ENCODE assay signal across 28 cellular contexts in the genomic region with DNA sequence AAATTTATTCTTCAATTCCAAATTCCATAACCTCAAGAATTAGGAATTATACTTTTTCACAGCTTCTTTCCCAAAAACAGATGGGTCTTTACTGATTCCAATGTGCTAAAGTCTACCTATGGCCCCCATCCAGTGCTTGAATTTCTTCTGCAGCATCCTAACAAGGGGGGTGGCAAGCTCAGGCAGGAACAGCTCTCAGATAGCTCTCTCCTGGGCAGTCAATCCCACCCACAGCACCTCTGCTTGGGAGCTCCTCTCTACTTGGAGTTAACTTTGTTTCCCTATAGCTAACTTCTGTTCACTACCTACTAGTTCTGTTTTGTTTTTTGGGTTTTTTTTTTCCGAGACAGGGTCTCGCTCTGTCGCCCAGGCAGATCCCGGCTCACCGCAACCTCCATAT.
"Had no signal": no experiment of that assay in that cellular context is flagged by ENCODE, and none has a peak within 500 bp of the region (broad histone marks: within the 10 kb centered on the region; RNA-seq: fewer than 3 reads in every experiment).

No MANE protein-coding gene starts in this region.

- H3K27ac ChIP-seq: body of pancreas, colonic mucosa had no signal

- DNase-seq: activated CD4-positive, alpha-beta memory T cell treated with anti-CD3 and anti-CD28 coated beads for 36 hours; activated CD4-positive, alpha-beta T cell treated with anti-CD3 and anti-CD28 coated beads for 36 hours; activated CD4-positive, alpha-beta T cell treated with anti-CD3 and anti-CD28 coated beads, Interleukin-2, amount 10 ng/mL, durations not matched to agents 24 days and 14 days; activated CD4-positive, CD25-positive, alpha-beta regulatory T cell; activated CD4-positive, CD25-positive, alpha-beta regulatory T cell treated with anti-CD3 and anti-CD28 coated beads, Interleukin-2, amount 50 U/mL, for 72 hours; activated CD8-positive, alpha-beta memory T cell treated with anti-CD3 and anti-CD28 coated beads, Interleukin-2, amount 10 ng/mL, durations not matched to agents 7 days and 5 days; activated CD8-positive, alpha-beta memory T cell treated with anti-CD3 and anti-CD28 coated beads, Interleukin-2, amount 50 U/mL, for 4 hours; activated CD8-positive, alpha-beta T cell treated with anti-CD3 and anti-CD28 coated beads, Interleukin-2, amount 10 ng/mL, durations not matched to agents 7 days and 5 days; activated effector memory CD4-positive, alpha-beta T cell treated with anti-CD3 and anti-CD28 coated beads, Interleukin-2, amount 50 U/mL, for 16 hours; activated naive CD4-positive, alpha-beta T cell treated with anti-CD3 and anti-CD28 coated beads for 36 hours; activated T-cell treated with anti-CD3 and anti-CD28 coated beads, Interleukin-2, amount 50 U/mL, for 1 hour; activated T-cell treated with anti-CD3 and anti-CD28 coated beads, Interleukin-2, amount 50 U/mL, for 48 hours; amniotic stem cell; aorta; body of pancreas; central memory CD4-positive, alpha-beta T cell; cerebellar nuclear complex; colonic mucosa; effector memory CD4-positive, alpha-beta T cell; endodermal cell; foreskin fibroblast; T-helper 1 cell; T-helper 17 cell had no signal

- H3K4me3 ChIP-seq: body of pancreas, colonic mucosa had no signal

- H3K9me3 ChIP-seq: body of pancreas, colonic mucosa had no signal

- H3K4me1 Mint-ChIP-seq: endodermal cell had no signal

- ATAC-seq: activated CD4-positive, alpha-beta T cell treated with anti-CD3 and anti-CD28 coated beads for 36 hours; activated CD8-positive, alpha-beta memory T cell treated with anti-CD3 and anti-CD28 coated beads, Interleukin-2, amount 10 ng/mL, durations not matched to agents 7 days and 5 days; activated CD8-positive, alpha-beta T cell treated with anti-CD3 and anti-CD28 coated beads, Interleukin-2, amount 10 ng/mL, durations not matched to agents 7 days and 5 days; body of pancreas; esophagus mucosa; T-helper 17 cell had no signal

- H3K27me3 Mint-ChIP-seq: activated CD4-positive, alpha-beta memory T cell treated with anti-CD3 and anti-CD28 coated beads for 36 hours; activated CD4-positive, alpha-beta T cell treated with anti-CD3 and anti-CD28 coated beads for 36 hours; activated CD4-positive, alpha-beta T cell treated with anti-CD3 and anti-CD28 coated beads, Interleukin-2, amount 10 ng/mL, durations not matched to agents 24 days and 14 days; activated CD8-positive, alpha-beta memory T cell treated with anti-CD3 and anti-CD28 coated beads, Interleukin-2, amount 10 ng/mL, durations not matched to agents 7 days and 5 days; activated naive CD8-positive, alpha-beta T cell; T-helper 17 cell had no signal

- H3K4me1 ChIP-seq: body of pancreas, colonic mucosa had no signal

- H3K9me3 Mint-ChIP-seq: activated CD4-positive, alpha-beta memory T cell treated with anti-CD3 and anti-CD28 coated beads for 36 hours; activated CD4-positive, alpha-beta T cell treated with anti-CD3 and anti-CD28 coated beads, Interleukin-2, amount 10 ng/mL, durations not matched to agents 24 days and 14 days; activated naive CD4-positive, alpha-beta T cell treated with anti-CD3 and anti-CD28 coated beads for 36 hours; activated T-helper 1 cell treated with anti-CD3 and anti-CD28 coated beads, Interleukin-12 subunit alpha, Interleukin-12 subunit beta, Interleukin-2, Interleukin-4 antibody, amounts not matched to agents 30 ng/mL and 10 ng/mL and 1 ng/mL, durations not matched to agents 14 hours and 24 hours and 36 hours; activated T-helper 2 cell treated with anti-CD3 and anti-CD28 coated beads, Interferon-gamma antibody, Interleukin-2, Interleukin-4, amounts not matched to agents 10 μg/mL and 5 μg/mL and 100 μg/mL, durations not matched to agents 14 hours and 24 hours and 36 hours; endodermal cell; T-helper 2 cell treated with Interferon-gamma antibody and Interleukin-4, amounts not matched to agents 5 μg/mL and 100 μg/mL, for 36 hours had no signal

- H3K27ac Mint-ChIP-seq: activated CD4-positive, alpha-beta memory T cell treated with anti-CD3 and anti-CD28 coated beads for 36 hours; activated CD4-positive, alpha-beta T cell treated with anti-CD3 and anti-CD28 coated beads for 36 hours; activated CD4-positive, alpha-beta T cell treated with anti-CD3 and anti-CD28 coated beads, Interleukin-2, amount 10 ng/mL, durations not matched to agents 24 days and 14 days; activated CD8-positive, alpha-beta memory T cell treated with anti-CD3 and anti-CD28 coated beads, Interleukin-2, amount 10 ng/mL, durations not matched to agents 7 days and 5 days; activated CD8-positive, alpha-beta T cell treated with anti-CD3 and anti-CD28 coated beads, Interleukin-2, amount 10 ng/mL, durations not matched to agents 7 days and 5 days; activated naive CD4-positive, alpha-beta T cell treated with anti-CD3 and anti-CD28 coated beads for 36 hours; activated T-helper 2 cell treated with anti-CD3 and anti-CD28 coated beads, Interferon-gamma antibody, Interleukin-2, Interleukin-4, amounts not matched to agents 10 μg/mL and 5 μg/mL and 100 μg/mL, durations not matched to agents 14 hours and 24 hours and 36 hours; endodermal cell; T-helper 17 cell; T-helper 2 cell treated with Interferon-gamma antibody and Interleukin-4, amounts not matched to agents 5 μg/mL and 100 μg/mL, for 36 hours had no signal

- H3K4me3 Mint-ChIP-seq: activated CD4-positive, alpha-beta memory T cell treated with anti-CD3 and anti-CD28 coated beads for 36 hours; activated CD4-positive, alpha-beta T cell treated with anti-CD3 and anti-CD28 coated beads for 36 hours; activated CD4-positive, alpha-beta T cell treated with anti-CD3 and anti-CD28 coated beads, Interleukin-2, amount 10 ng/mL, durations not matched to agents 24 days and 14 days; activated CD8-positive, alpha-beta memory T cell treated with anti-CD3 and anti-CD28 coated beads, Interleukin-2, amount 10 ng/mL, durations not matched to agents 7 days and 5 days; activated CD8-positive, alpha-beta T cell treated with anti-CD3 and anti-CD28 coated beads, Interleukin-2, amount 10 ng/mL, durations not matched to agents 7 days and 5 days; activated naive CD4-positive, alpha-beta T cell treated with anti-CD3 and anti-CD28 coated beads for 36 hours; activated naive CD8-positive, alpha-beta T cell; activated T-helper 1 cell treated with anti-CD3 and anti-CD28 coated beads, Interleukin-12 subunit alpha, Interleukin-12 subunit beta, Interleukin-2, Interleukin-4 antibody, amounts not matched to agents 30 ng/mL and 10 ng/mL and 1 ng/mL, durations not matched to agents 14 hours and 24 hours and 36 hours; endodermal cell; T-helper 17 cell; T-helper 2 cell treated with Interferon-gamma antibody and Interleukin-4, amounts not matched to agents 5 μg/mL and 100 μg/mL, for 36 hours had no signal
